10 cellular contexts compared by ENCODE assay signal in genomic region chr6:95690328-95690727, GRCh38.
DNase-seq lines count a peak whose midpoint lies in the region; ATAC-seq and TF ChIP-seq lines count a peak whose summit lies in the region.
"Had no signal": no experiment of that assay in that cellular context is flagged by ENCODE, and none has a peak within 500 bp of the region (broad histone marks: within the 10 kb centered on the region; RNA-seq: fewer than 3 reads in every experiment).

No MANE protein-coding gene starts in this region.

- H3K27ac ChIP-seq in Karpas-422 (ENCODE audit: low read length), result no peak overlapping the region
- no peak overlapping the region for H3K27ac ChIP-seq in upper lobe of right lung

- no peaks in the 10 kb centered on the region for H3K9me3 Mint-ChIP-seq in activated CD8-positive, alpha-beta memory T cell treated with anti-CD3 and anti-CD28 coated beads, Interleukin-2, amount 10 ng/mL, durations not matched to agents 7 days and 5 days (ENCODE audit: low read depth)

- intact Hi-C loops in mucosa of descending colon (cut with DNase I, micrococcal nuclease), result no loop called here
- intact Hi-C loops in upper lobe of right lung (cut with DNase I), result no loop called here

- ATAC-seq in activated CD8-positive, alpha-beta memory T cell treated with anti-CD3 and anti-CD28 coated beads, Interleukin-2, amount 10 ng/mL, durations not matched to agents 7 days and 5 days, result peak; percentile 60
- ATAC-seq in HG02678 (IDR thresholded peaks at IDR 0.05; ENCODE audit: unreplicated experiment) (peak; percentile 63), mucosa of descending colon (peak; percentile 54), upper lobe of right lung (no peak)

- peaks cover 6% of the 10 kb centered on the region for H3K4me1 ChIP-seq in Karpas-422 (ENCODE audit: low read length)
- no peaks in the 10 kb centered on the region for H3K4me1 ChIP-seq in mucosa of descending colon (ENCODE audit: low read depth)
- H3K4me1 ChIP-seq in upper lobe of right lung, result no peaks in the 10 kb centered on the region

- no peaks in the 10 kb centered on the region for H3K36me3 Mint-ChIP-seq in activated CD8-positive, alpha-beta memory T cell treated with anti-CD3 and anti-CD28 coated beads, Interleukin-2, amount 10 ng/mL, durations not matched to agents 7 days and 5 days
- H3K36me3 Mint-ChIP-seq: activated naive CD8-positive, alpha-beta T cell treated with anti-CD3 and anti-CD28 coated beads, Interleukin-2, amount 10 ng/mL, durations not matched to agents 7 days and 5 days; naive B cell had no signal

- no peaks in the 10 kb centered on the region for H3K4me1 Mint-ChIP-seq in activated CD8-positive, alpha-beta memory T cell treated with anti-CD3 and anti-CD28 coated beads, Interleukin-2, amount 10 ng/mL, durations not matched to agents 7 days and 5 days
- H3K4me1 Mint-ChIP-seq: activated naive CD8-positive, alpha-beta T cell treated with anti-CD3 and anti-CD28 coated beads, Interleukin-2, amount 10 ng/mL, durations not matched to agents 7 days and 5 days; naive B cell had no signal

- H3K27me3 Mint-ChIP-seq in activated CD8-positive, alpha-beta memory T cell treated with anti-CD3 and anti-CD28 coated beads, Interleukin-2, amount 10 ng/mL, durations not matched to agents 7 days and 5 days, result no peaks in the 10 kb centered on the region
- H3K27me3 Mint-ChIP-seq: activated naive CD8-positive, alpha-beta T cell treated with anti-CD3 and anti-CD28 coated beads, Interleukin-2, amount 10 ng/mL, durations not matched to agents 7 days and 5 days; naive B cell had no signal

- H3K4me3 Mint-ChIP-seq in activated CD8-positive, alpha-beta memory T cell treated with anti-CD3 and anti-CD28 coated beads, Interleukin-2, amount 10 ng/mL, durations not matched to agents 7 days and 5 days, result no peak overlapping the region
- H3K4me3 Mint-ChIP-seq: activated naive CD8-positive, alpha-beta T cell treated with anti-CD3 and anti-CD28 coated beads, Interleukin-2, amount 10 ng/mL, durations not matched to agents 7 days and 5 days; naive B cell had no signal

- H2AFZ ChIP-seq in Karpas-422 (ENCODE audit: low read length), result peak overlapping the region; percentile 63

- no peaks in the 10 kb centered on the region for H3K9me3 ChIP-seq in Karpas-422 (ENCODE audit: low read length)
- no peaks in the 10 kb centered on the region for H3K9me3 ChIP-seq in mucosa of descending colon
- no peaks in the 10 kb centered on the region for H3K9me3 ChIP-seq in upper lobe of right lung

- H3K9ac ChIP-seq in Karpas-422 (ENCODE audit: low read length), result peak overlapping the region; percentile 42

- H3K36me3 ChIP-seq in Karpas-422 (ENCODE audit: insufficient read depth, low read length), result no peaks in the 10 kb centered on the region
- no peaks in the 10 kb centered on the region for H3K36me3 ChIP-seq in mucosa of descending colon (ENCODE audit: low read depth)
- no peaks in the 10 kb centered on the region for H3K36me3 ChIP-seq in upper lobe of right lung

- TF ChIP-seq CTCF in mucosa of descending colon (IDR thresholded peaks at IDR 0.05) (no peak), upper lobe of right lung (IDR thresholded peaks at IDR 0.05) (no peak)

- H3K4me2 ChIP-seq in Karpas-422 (ENCODE audit: low read depth, low read length, poor library complexity, severe bottlenecking), result peak overlapping the region; percentile 61

- no peaks in the 10 kb centered on the region for H3K9me2 ChIP-seq in Karpas-422 (replicated peaks; ENCODE audit: insufficient read depth, low read length)

- H3K27ac Mint-ChIP-seq in activated CD8-positive, alpha-beta memory T cell treated with anti-CD3 and anti-CD28 coated beads, Interleukin-2, amount 10 ng/mL, durations not matched to agents 7 days and 5 days, result no peak overlapping the region
- H3K27ac Mint-ChIP-seq: activated naive CD8-positive, alpha-beta T cell treated with anti-CD3 and anti-CD28 coated beads, Interleukin-2, amount 10 ng/mL, durations not matched to agents 7 days and 5 days; naive B cell had no signal

- no peaks in the 10 kb centered on the region for H3K27me3 ChIP-seq in Karpas-422 (ENCODE audit: low read length)
- H3K27me3 ChIP-seq in upper lobe of right lung, result no peaks in the 10 kb centered on the region

- H3K4me3 ChIP-seq in Karpas-422 (ENCODE audit: low read length) (peak overlapping the region; percentile 55), mucosa of descending colon (no peak overlapping the region), upper lobe of right lung (no peak overlapping the region)

- DNase-seq in activated CD8-positive, alpha-beta memory T cell treated with anti-CD3 and anti-CD28 coated beads, Interleukin-2, amount 10 ng/mL, durations not matched to agents 7 days and 5 days, result no peak
- no peak for DNase-seq in activated CD8-positive, alpha-beta memory T cell treated with anti-CD3 and anti-CD28 coated beads, Interleukin-2, amount 50 U/mL, for 4 hours
- peak; percentile 57 for DNase-seq in Karpas-422
- DNase-seq in mucosa of descending colon, result no peak
- DNase-seq in C1 segment of cervical spinal cord (lab: John Stamatoyannopoulos, UW), result no peak
- DNase-seq in upper lobe of right lung, result no peak
- no peak for DNase-seq in COLO829 (ENCODE audit: low spot score)
- DNase-seq: activated naive CD8-positive, alpha-beta T cell treated with anti-CD3 and anti-CD28 coated beads, Interleukin-2, amount 10 ng/mL, durations not matched to agents 7 days and 5 days; naive B cell had no signal

- H4K20me1 ChIP-seq in Karpas-422 (ENCODE audit: insufficient read depth, low read depth, low read length), result no peaks in the 10 kb centered on the region

- CTCF ChIA-PET in activated CD8-positive, alpha-beta memory T cell treated with anti-CD3 and anti-CD28 coated beads, Interleukin-2, amount 10 ng/mL, durations not matched to agents 7 days and 5 days (lab: Charles Lee), result no interaction called here

- H3K79me2 ChIP-seq in Karpas-422 (ENCODE audit: low read length), result no peaks in the 10 kb centered on the region
